ENCODE assay signal across 8 cellular contexts in the genomic region with DNA sequence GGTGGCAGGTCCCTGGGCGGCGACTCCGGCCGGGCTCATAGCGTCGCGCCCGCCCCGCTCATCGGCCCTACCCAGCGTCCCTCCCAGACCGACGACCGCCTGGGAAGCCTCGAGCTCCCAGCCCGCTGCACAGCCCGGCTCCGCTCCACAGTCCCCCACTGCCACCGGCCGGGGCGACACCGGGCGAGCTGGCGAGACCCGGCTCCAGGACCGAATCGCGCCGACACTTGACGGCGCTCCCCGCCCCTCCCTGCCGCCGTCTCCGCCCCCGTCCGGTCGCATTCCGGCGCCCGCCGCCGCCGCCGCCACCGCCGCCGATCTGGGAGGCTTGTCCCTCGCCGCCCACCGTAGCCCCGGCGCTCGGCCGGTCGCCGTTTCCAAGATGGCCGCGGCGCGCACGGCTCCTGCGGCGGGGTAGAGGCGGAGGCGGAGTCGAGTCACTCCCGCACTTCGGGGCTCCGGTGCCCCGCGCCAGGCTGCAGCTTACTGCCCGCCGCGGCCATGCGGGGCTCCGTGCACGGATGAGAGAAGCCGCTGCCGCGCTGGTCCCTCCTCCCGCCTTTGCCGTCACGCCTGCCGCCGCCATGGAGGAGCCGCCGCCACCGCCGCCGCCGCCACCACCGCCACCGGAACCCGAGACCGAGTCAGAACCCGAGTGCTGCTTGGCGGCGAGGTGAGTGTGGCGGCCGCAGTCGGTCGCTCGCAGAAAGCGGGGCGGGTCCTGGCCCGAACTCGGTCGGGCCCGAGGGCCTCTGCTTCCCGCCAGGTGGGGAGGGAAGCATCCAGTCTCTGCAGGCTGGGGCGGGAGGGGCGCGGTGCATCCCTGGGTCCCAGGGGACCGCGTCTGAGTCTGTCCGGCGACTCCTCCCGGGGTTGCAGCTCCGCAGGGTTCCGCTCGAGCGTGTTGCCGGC. TPM values are rescaled to one million over a fixed set of nuclear protein-coding genes. Genes with fewer than 3 reads are reported as not detected.
DNase-seq lines count a peak whose midpoint lies in the region; ATAC-seq and TF ChIP-seq lines count a peak whose summit lies in the region.

A gene with protein sequence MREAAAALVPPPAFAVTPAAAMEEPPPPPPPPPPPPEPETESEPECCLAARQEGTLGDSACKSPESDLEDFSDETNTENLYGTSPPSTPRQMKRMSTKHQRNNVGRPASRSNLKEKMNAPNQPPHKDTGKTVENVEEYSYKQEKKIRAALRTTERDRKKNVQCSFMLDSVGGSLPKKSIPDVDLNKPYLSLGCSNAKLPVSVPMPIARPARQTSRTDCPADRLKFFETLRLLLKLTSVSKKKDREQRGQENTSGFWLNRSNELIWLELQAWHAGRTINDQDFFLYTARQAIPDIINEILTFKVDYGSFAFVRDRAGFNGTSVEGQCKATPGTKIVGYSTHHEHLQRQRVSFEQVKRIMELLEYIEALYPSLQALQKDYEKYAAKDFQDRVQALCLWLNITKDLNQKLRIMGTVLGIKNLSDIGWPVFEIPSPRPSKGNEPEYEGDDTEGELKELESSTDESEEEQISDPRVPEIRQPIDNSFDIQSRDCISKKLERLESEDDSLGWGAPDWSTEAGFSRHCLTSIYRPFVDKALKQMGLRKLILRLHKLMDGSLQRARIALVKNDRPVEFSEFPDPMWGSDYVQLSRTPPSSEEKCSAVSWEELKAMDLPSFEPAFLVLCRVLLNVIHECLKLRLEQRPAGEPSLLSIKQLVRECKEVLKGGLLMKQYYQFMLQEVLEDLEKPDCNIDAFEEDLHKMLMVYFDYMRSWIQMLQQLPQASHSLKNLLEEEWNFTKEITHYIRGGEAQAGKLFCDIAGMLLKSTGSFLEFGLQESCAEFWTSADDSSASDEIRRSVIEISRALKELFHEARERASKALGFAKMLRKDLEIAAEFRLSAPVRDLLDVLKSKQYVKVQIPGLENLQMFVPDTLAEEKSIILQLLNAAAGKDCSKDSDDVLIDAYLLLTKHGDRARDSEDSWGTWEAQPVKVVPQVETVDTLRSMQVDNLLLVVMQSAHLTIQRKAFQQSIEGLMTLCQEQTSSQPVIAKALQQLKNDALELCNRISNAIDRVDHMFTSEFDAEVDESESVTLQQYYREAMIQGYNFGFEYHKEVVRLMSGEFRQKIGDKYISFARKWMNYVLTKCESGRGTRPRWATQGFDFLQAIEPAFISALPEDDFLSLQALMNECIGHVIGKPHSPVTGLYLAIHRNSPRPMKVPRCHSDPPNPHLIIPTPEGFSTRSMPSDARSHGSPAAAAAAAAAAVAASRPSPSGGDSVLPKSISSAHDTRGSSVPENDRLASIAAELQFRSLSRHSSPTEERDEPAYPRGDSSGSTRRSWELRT (N-terminal part only) (plus strand): TSS at position 359 of the 912 bp plus-strand sequence. CDS start 163 bp downstream, at position 522.

- TF ChIP-seq POLR2A in erythroblast (IDR thresholded peaks at IDR 0.05; ENCODE audit: low read length), result peak; percentile 45

- in situ Hi-C loops in Caki2 (cut with HindIII; ENCODE audit: low pct_unique_long_range_greater_than_20kb, low sequenced_read_pairs), result no loop called here

- H3K4me3 ChIP-seq in HL-60 (replicated peaks; ENCODE audit: insufficient read depth, low read length), result peak within 1 kb of the TSS; percentile 86
- peak within 1 kb of the TSS; percentile 79 to 98 for H3K4me3 ChIP-seq in muscle layer of colon (ENCODE audit: low read depth in 1 of 2, low read length in 2 of 2)

- peak; percentile 71 for DNase-seq in Caki2 (ENCODE audit: low read depth)
- peak; percentile 44 to 75 for DNase-seq in HL-60 (ENCODE audit: low read depth in 1 of 2, low spot score in 1 of 2)
- DNase-seq in OCI-M1 (lab: John Stamatoyannopoulos, UW), result peak; percentile 89
- DNase-seq in activated T-cell treated with anti-CD3 and anti-CD28 coated beads for 48 hours (ENCODE audit: low read depth), result peak; percentile 83
- DNase-seq in erythroblast (lab: John Stamatoyannopoulos, UW), result peak; percentile 90 to 94
- peak; percentile 67 for DNase-seq in stimulated activated CD8-positive, alpha-beta memory T cell treated with anti-CD3 and anti-CD28 coated beads, Interleukin-7, amount 100 ng/mL, for 24 hours (ENCODE audit: low read depth)

- TF ChIP-seq CTCF in HL-60 (IDR thresholded peaks at IDR 0.05; ENCODE audit: insufficient read depth, low read length), result no peak

- peak within 1 kb of the TSS; percentile 85 for H3K27ac ChIP-seq in HL-60 (replicated peaks)
- H3K27ac ChIP-seq in muscle layer of colon (ENCODE audit: low read depth, low read length), result peak within 1 kb of the TSS; percentile 74

- H3K9ac ChIP-seq in muscle layer of colon (ENCODE audit: low read length), result peak within 1 kb of the TSS; percentile 73

- H3K27me3 ChIP-seq in HL-60 (ENCODE audit: insufficient read depth, poor library complexity, severe bottlenecking), result no peaks in the 10 kb centered on the region
- H3K27me3 ChIP-seq in muscle layer of colon (ENCODE audit: control insufficient read depth in 1 of 2, insufficient read depth in 2 of 2, low read length in 2 of 2), result no peaks in the 10 kb centered on the region

- no peaks in the 10 kb centered on the region for H3K36me3 ChIP-seq in muscle layer of colon (ENCODE audit: insufficient read depth, low read length)

- H3K9me3 ChIP-seq in muscle layer of colon (ENCODE audit: low read length), result no peaks in the 10 kb centered on the region

- peaks cover 16% of the 10 kb centered on the region for H3K4me1 ChIP-seq in muscle layer of colon (ENCODE audit: insufficient read depth, low read length)

- peak; percentile 74 for ATAC-seq in GM19463 (IDR thresholded peaks at IDR 0.05; ENCODE audit: unreplicated experiment)

RNA-seq across cellular contexts. Expression of the gene that starts here (rescaled TPM):
- 16.4 and 18.0 TPM in 2 replicates for total RNA-seq in Caki2 (2014; rRNA removed; shearing (Covaris generic); ENCODE audit: low replicate concordance)

Comparison
In these comparisons a context has a peak if more than half of its experiments do, and no peak if none do; other contexts are left out.
1. Peak in every context shown above with its lines: DNase-seq, ATAC-seq, H3K4me3 ChIP-seq and H3K27ac ChIP-seq.